ENCODE assay signal across 8 cellular contexts in genomic region chr10:63703113-63703670, GRCh38.
DNase-seq lines count a peak whose midpoint lies in the region; ATAC-seq, FAIRE-seq and TF ChIP-seq lines count a peak whose summit lies in the region.

No MANE protein-coding gene starts in this region.

- H3K9me3 ChIP-seq in kidney (ENCODE audit: control insufficient read depth in 1 of 2, low read length in 2 of 2) (no peaks in the 10 kb centered on the region), testis (no peaks in the 10 kb centered on the region)

- no peaks in the 10 kb centered on the region for H3K27me3 ChIP-seq in testis

- H3K4me1 ChIP-seq in kidney (ENCODE audit: control insufficient read depth in 1 of 2, insufficient read depth in 1 of 2, low read depth in 1 of 2, low read length in 2 of 2) (peaks cover 11 to 23% of the 10 kb centered on the region in 2 donors), testis (peaks cover 18% of the 10 kb centered on the region)

- no peak overlapping the region for H3K9ac ChIP-seq in kidney (ENCODE audit: low read length in 2 of 2)

- DNase-seq in DMS79 treated with DMSO at 0.1 percent for 48 hours (lab: John Stamatoyannopoulos, UW): peak; percentile 92
- DNase-seq in SIG-M5 treated with dmso at 0.1 percent for 504 hours (lab: John Stamatoyannopoulos, UW; ENCODE audit: unreplicated experiment): peak; percentile 99
- no peak for DNase-seq in memory B cell (ENCODE audit: low spot score in 2 of 2)
- DNase-seq in kidney: no peak
- no peak for DNase-seq in activated gamma-delta T cell treated with Interleukin-2 at 50 U/mL for 16 hours
- DNase-seq in NCI-H345 treated with DMSO at 0.1 percent for 48 hours (lab: John Stamatoyannopoulos, UW; ENCODE audit: unreplicated experiment): no peak
- no peak for DNase-seq in testis

- H3K4me3 Mint-ChIP-seq in memory B cell: no peak overlapping the region

- FAIRE-seq in kidney (lab: Jason Lieb, UNC): no peak

- H3K36me3 ChIP-seq in kidney (ENCODE audit: control insufficient read depth in 1 of 2, insufficient read depth in 2 of 2, low read length in 2 of 2): no peaks in the 10 kb centered on the region
- no peaks in the 10 kb centered on the region for H3K36me3 ChIP-seq in testis (ENCODE audit: low read depth, missing control alignments)

- 84 to 91% methylated on average over 4 of the region's 4 CpGs for WGBS in testis, 2 donors

- peak overlapping the region; percentile 5 for H3K27ac Mint-ChIP-seq in memory B cell

- no peaks in the 10 kb centered on the region for H3K36me3 Mint-ChIP-seq in memory B cell

- TF ChIP-seq POLR2A in testis (IDR thresholded peaks at IDR 0.05): no peak

- TF ChIP-seq CTCF in kidney (IDR thresholded peaks at IDR 0.05; ENCODE audit: borderline replicate concordance, extremely low read depth, insufficient read depth): no peak
- TF ChIP-seq CTCF in testis (IDR thresholded peaks at IDR 0.05): no peak

- H3K4me1 Mint-ChIP-seq in memory B cell: peaks cover 18% of the 10 kb centered on the region

- H3K9me3 Mint-ChIP-seq in memory B cell: no peaks in the 10 kb centered on the region

- H3K4me3 ChIP-seq in kidney (ENCODE audit: low read length in 2 of 2) (no peak overlapping the region), testis (no peak overlapping the region)

- H3K27ac ChIP-seq in kidney (ENCODE audit: low read depth in 2 of 2, low read length in 2 of 2) (no peak overlapping the region), testis (no peak overlapping the region)

- intact Hi-C loops in kidney (cut with DNase I) (no loop called here), testis (cut with DNase I; ENCODE audit: low total_unique reads) (no loop called here)

- no peaks in the 10 kb centered on the region for H3K27me3 Mint-ChIP-seq in memory B cell

- ATAC-seq in HG02885 (IDR thresholded peaks at IDR 0.05; ENCODE audit: poor library complexity, unreplicated experiment) (peak; percentile 35), memory B cell (ENCODE audit: low read depth) (peak; percentile 49)

Comparison
In these comparisons a context has a peak if more than half of its experiments do, and no peak if none do; other contexts are left out.
1. DNase-seq: peak in DMS79 treated with DMSO at 0.1 percent for 48 hours (single experiment) and SIG-M5 treated with dmso at 0.1 percent for 504 hours (single experiment); none in memory B cell (0 of 2), kidney (single experiment), activated gamma-delta T cell treated with Interleukin-2 at 50 U/mL for 16 hours (single experiment), NCI-H345 treated with DMSO at 0.1 percent for 48 hours (single experiment) and testis (single experiment).